19 cellular contexts compared by ENCODE assay signal in genomic region chr5:65151632-65152031, GRCh38.
A peak's percentile ranks its signal among the peaks of the same experiment; 100 is the strongest.
DNase-seq lines count a peak whose midpoint lies in the region; ATAC-seq and TF ChIP-seq lines count a peak whose summit lies in the region.
"Had no signal": no experiment of that assay in that cellular context is flagged by ENCODE, and none has a peak within 500 bp of the region (broad histone marks: within the 10 kb centered on the region; RNA-seq: fewer than 3 reads in every experiment).

No MANE protein-coding gene starts in this region.

- intact Hi-C loops in left ventricle myocardium superior (cut with micrococcal nuclease): no loop called here
- intact Hi-C loops in cardiac septum (cut with DNase I): no loop called here
- intact Hi-C loops in PC-9 (cut with micrococcal nuclease; ENCODE audit: unreplicated experiment): no loop called here

- DNase-seq in left ventricle myocardium superior (no peak), cardiac septum (ENCODE audit: low spot score) (no peak), choroid plexus epithelial cell (ENCODE audit: low read depth) (peak; percentile 35), left lobe of liver (ENCODE audit: low spot score) (no peak), PC-9 (no peak), nephron progenitor cell (no peak), NCI-H510A (lab: John Stamatoyannopoulos, UW) (no peak)
- DNase-seq in activated T-cell treated with anti-CD3 and anti-CD28 coated beads, Interleukin-2, amount 50 U/mL, for 72 hours: no peak
- DNase-seq: activated CD8-positive, alpha-beta T cell treated with anti-CD3 and anti-CD28 coated beads for 36 hours; activated gamma-delta T cell; activated T-cell treated with anti-CD3 and anti-CD28 coated beads for 4 hours; H7; KBM-7; naive thymus-derived CD8-positive, alpha-beta T cell; NCI-H146; SW 1271 had no signal

- H3K27ac ChIP-seq in PC-9: no peak overlapping the region
- H3K27ac ChIP-seq: breast epithelium had no signal

- no peaks in the 10 kb centered on the region for H3K36me3 ChIP-seq in PC-9 (ENCODE audit: low read depth)
- H3K36me3 ChIP-seq: breast epithelium had no signal

- H3K4me1 ChIP-seq in PC-9 (replicated peaks; ENCODE audit: insufficient read depth): no peaks in the 10 kb centered on the region
- H3K4me1 ChIP-seq: breast epithelium had no signal

- no peaks in the 10 kb centered on the region for H3K27me3 ChIP-seq in PC-9 (ENCODE audit: insufficient read depth, low read depth)
- H3K27me3 ChIP-seq: breast epithelium had no signal

- H3K79me2 ChIP-seq in PC-9 (ENCODE audit: low read depth): no peaks in the 10 kb centered on the region

- TF ChIP-seq CTCF in choroid plexus epithelial cell (conservative IDR thresholded peaks at IDR 0.05; ENCODE audit: low read depth, low read length) (no peak), PC-9 (conservative IDR thresholded peaks at IDR 0.05) (no peak), nephron progenitor cell (IDR thresholded peaks at IDR 0.05) (no peak)

- H3K4me2 ChIP-seq in PC-9: no peak overlapping the region

- no peaks in the 10 kb centered on the region for H3K36me3 Mint-ChIP-seq in activated T-cell treated with anti-CD3 and anti-CD28 coated beads, Interleukin-2, amount 50 U/mL, for 72 hours (ENCODE audit: insufficient read depth in 2 of 2)
- H3K36me3 Mint-ChIP-seq in nephron progenitor cell (ENCODE audit: low read depth): no peaks in the 10 kb centered on the region
- H3K36me3 Mint-ChIP-seq: CD14-positive monocyte had no signal

- no peaks in the 10 kb centered on the region for H3K4me1 Mint-ChIP-seq in activated T-cell treated with anti-CD3 and anti-CD28 coated beads, Interleukin-2, amount 50 U/mL, for 72 hours (ENCODE audit: low read depth)
- peaks cover 7% of the 10 kb centered on the region for H3K4me1 Mint-ChIP-seq in nephron progenitor cell
- H3K4me1 Mint-ChIP-seq: CD14-positive monocyte; naive thymus-derived CD8-positive, alpha-beta T cell had no signal

- CTCF ChIA-PET in PC-9 (lab: Charles Lee): no interaction called here

- no peak overlapping the region for H2AFZ ChIP-seq in PC-9

- BruUV-seq in PC-9 (replicated peaks; lab: Mats Ljungman, UMichigan): no TSS peak

- no peak overlapping the region for H3K4me3 ChIP-seq in choroid plexus epithelial cell (ENCODE audit: low read depth, low read length)
- H3K4me3 ChIP-seq in PC-9: no peak overlapping the region
- H3K4me3 ChIP-seq: breast epithelium had no signal

- ATAC-seq in left ventricle myocardium superior (peak; percentile 77), left lobe of liver (peak; percentile 88)
- ATAC-seq in activated T-cell treated with anti-CD3 and anti-CD28 coated beads, Interleukin-2, amount 50 U/mL, for 72 hours (replicated peaks in 1 of 2): no peak
- ATAC-seq: activated CD8-positive, alpha-beta T cell treated with anti-CD3 and anti-CD28 coated beads for 36 hours; naive thymus-derived CD8-positive, alpha-beta T cell had no signal

- POLR2A ChIA-PET in PC-9 (lab: Charles Lee; ENCODE audit: unreplicated experiment): no interaction called here

- no peaks in the 10 kb centered on the region for H3K27me3 Mint-ChIP-seq in activated T-cell treated with anti-CD3 and anti-CD28 coated beads, Interleukin-2, amount 50 U/mL, for 72 hours (ENCODE audit: low read depth)
- no peaks in the 10 kb centered on the region for H3K27me3 Mint-ChIP-seq in nephron progenitor cell (ENCODE audit: low read depth, poor library complexity)
- H3K27me3 Mint-ChIP-seq: activated CD8-positive, alpha-beta T cell treated with anti-CD3 and anti-CD28 coated beads for 36 hours; naive thymus-derived CD8-positive, alpha-beta T cell had no signal

- no peaks in the 10 kb centered on the region for H3F3A ChIP-seq in PC-9 (ENCODE audit: insufficient read depth, low read depth)

- no peak overlapping the region for H3K4me3 Mint-ChIP-seq in activated T-cell treated with anti-CD3 and anti-CD28 coated beads, Interleukin-2, amount 50 U/mL, for 72 hours
- H3K4me3 Mint-ChIP-seq in nephron progenitor cell: no peak overlapping the region
- H3K4me3 Mint-ChIP-seq: activated CD8-positive, alpha-beta T cell treated with anti-CD3 and anti-CD28 coated beads for 36 hours; CD14-positive monocyte; dendritic cell treated with granulocyte-macrophage colony-stimulating factor and Interleukin-4, amounts not matched to agents 40 ng/mL and 50 ng/mL, for 4 days; naive thymus-derived CD8-positive, alpha-beta T cell had no signal

- H3K9me3 ChIP-seq in PC-9 (ENCODE audit: insufficient read depth, low read depth): no peaks in the 10 kb centered on the region
- H3K9me3 ChIP-seq: breast epithelium had no signal

- peaks cover 4% of the 10 kb centered on the region; the same call in 1 of the 2 replicates for H3K9me2 ChIP-seq in PC-9 (ENCODE audit: insufficient read depth)

- H4K20me1 ChIP-seq in PC-9 (ENCODE audit: insufficient read depth): no peaks in the 10 kb centered on the region

- H3K27ac Mint-ChIP-seq in activated T-cell treated with anti-CD3 and anti-CD28 coated beads, Interleukin-2, amount 50 U/mL, for 72 hours: no peak overlapping the region
- no peak overlapping the region for H3K27ac Mint-ChIP-seq in nephron progenitor cell
- H3K27ac Mint-ChIP-seq: activated CD8-positive, alpha-beta T cell treated with anti-CD3 and anti-CD28 coated beads for 36 hours; CD14-positive monocyte; dendritic cell treated with granulocyte-macrophage colony-stimulating factor and Interleukin-4, amounts not matched to agents 40 ng/mL and 50 ng/mL, for 4 days; naive thymus-derived CD8-positive, alpha-beta T cell had no signal

- H3K9me3 Mint-ChIP-seq in activated T-cell treated with anti-CD3 and anti-CD28 coated beads, Interleukin-2, amount 50 U/mL, for 72 hours: no peaks in the 10 kb centered on the region
- H3K9me3 Mint-ChIP-seq in nephron progenitor cell: no peaks in the 10 kb centered on the region
- H3K9me3 Mint-ChIP-seq: activated CD8-positive, alpha-beta T cell treated with anti-CD3 and anti-CD28 coated beads for 36 hours; dendritic cell treated with granulocyte-macrophage colony-stimulating factor and Interleukin-4, amounts not matched to agents 40 ng/mL and 50 ng/mL, for 4 days had no signal

Comparison
In these comparisons a context has a peak if more than half of its experiments do, and no peak if none do; other contexts are left out.
1. ATAC-seq: peak in left ventricle myocardium superior (single experiment) and left lobe of liver (single experiment); none in activated T-cell treated with anti-CD3 and anti-CD28 coated beads, Interleukin-2, amount 50 U/mL, for 72 hours (0 of 2).